In genomic region chr7:70520604-70521003, GRCh38 we compare ENCODE assay signal across 20 cellular contexts.
DNase-seq lines count a peak whose midpoint lies in the region; TF ChIP-seq lines count a peak whose summit lies in the region.
"Had no signal": no experiment of that assay in that cellular context is flagged by ENCODE, and none has a peak within 500 bp of the region (broad histone marks: within the 10 kb centered on the region; RNA-seq: fewer than 3 reads in every experiment).

No MANE protein-coding gene starts in this region.

- H3K9me2 ChIP-seq in hepatocyte (replicated peaks; ENCODE audit: insufficient read depth), result no peaks in the 10 kb centered on the region

- H3K4me1 Mint-ChIP-seq in type B pancreatic cell (ENCODE audit: unreplicated experiment), result peaks cover 12% of the 10 kb centered on the region
- H3K4me1 Mint-ChIP-seq: CD8-positive, alpha-beta memory T cell; natural killer cell had no signal

- H3K27ac ChIP-seq in hepatocyte (peak overlapping the region; percentile 24), coronary artery (no peak overlapping the region)
- H3K27ac ChIP-seq: KMS-11, transverse colon had no signal

- no peaks in the 10 kb centered on the region for H3K79me2 ChIP-seq in hepatocyte

- no peaks in the 10 kb centered on the region for H3K36me3 ChIP-seq in hepatocyte (replicated peaks; ENCODE audit: insufficient read depth, low read depth)
- H3K36me3 ChIP-seq: transverse colon had no signal

- 64% methylated on average over 4 of the region's 4 CpGs for whole genome bisulfite sequencing in hepatocyte (ENCODE audit: low lambda C conversion rate, missing lambda C conversion rate)

- no peak overlapping the region for H3K27ac Mint-ChIP-seq in type B pancreatic cell
- H3K27ac Mint-ChIP-seq: activated CD4-positive, alpha-beta memory T cell treated with anti-CD3 and anti-CD28 coated beads for 36 hours; natural killer cell had no signal

- no peaks in the 10 kb centered on the region for H4K20me1 ChIP-seq in hepatocyte (ENCODE audit: insufficient read depth, poor library complexity, severe bottlenecking)

- no peaks in the 10 kb centered on the region for H3K9me3 ChIP-seq in hepatocyte (ENCODE audit: low read depth)
- H3K9me3 ChIP-seq: transverse colon had no signal

- H2AFZ ChIP-seq in hepatocyte, result no peak overlapping the region

- TF ChIP-seq CTCF in hepatocyte (IDR thresholded peaks at IDR 0.05; ENCODE audit: poor library complexity) (no peak), coronary artery (IDR thresholded peaks at IDR 0.05) (no peak), type B pancreatic cell (conservative IDR thresholded peaks at IDR 0.05) (no peak)

- H3K9me3 Mint-ChIP-seq in type B pancreatic cell, result no peaks in the 10 kb centered on the region
- H3K9me3 Mint-ChIP-seq: activated CD4-positive, alpha-beta memory T cell treated with anti-CD3 and anti-CD28 coated beads for 36 hours; CD8-positive, alpha-beta memory T cell; natural killer cell had no signal

- H3K4me1 ChIP-seq in hepatocyte (ENCODE audit: insufficient read depth), result peaks cover 5% of the 10 kb centered on the region

- no peak overlapping the region for H3K4me3 Mint-ChIP-seq in type B pancreatic cell
- H3K4me3 Mint-ChIP-seq: activated CD4-positive, alpha-beta memory T cell treated with anti-CD3 and anti-CD28 coated beads for 36 hours; CD8-positive, alpha-beta memory T cell; natural killer cell had no signal

- DNase-seq in AG20443 (ENCODE audit: low spot score), result peak; percentile 40
- DNase-seq in amniotic stem cell (lab: John Stamatoyannopoulos, UW), result peak; percentile 2
- DNase-seq in hepatocyte (ENCODE audit: low spot score), result no peak
- DNase-seq in renal cortical epithelial cell (ENCODE audit: low read depth), result peak; percentile 79
- DNase-seq in SKM-1 treated with dmso at 0.1 percent for 144 hours (lab: John Stamatoyannopoulos, UW; ENCODE audit: unreplicated experiment), result no peak
- no peak for DNase-seq in coronary artery (ENCODE audit: low spot score)
- DNase-seq in type B pancreatic cell (ENCODE audit: extremely low spot score, unreplicated experiment), result no peak
- no peak for DNase-seq in H4 (ENCODE audit: low spot score)
- DNase-seq: activated CD4-positive, alpha-beta memory T cell treated with anti-CD3 and anti-CD28 coated beads for 36 hours; activated effector memory CD4-positive, alpha-beta T cell treated with anti-CD3 and anti-CD28 coated beads, Interleukin-2, amount 50 U/mL, for 16 hours; CD8-positive, alpha-beta memory T cell; natural killer cell; NCI-H1048; NCI-H187; NCI-H2227 treated with DMSO at 0.1 percent for 48 hours; NCI-H748 treated with DMSO at 0.1 percent for 48 hours; right cardiac atrium; transverse colon had no signal

- no peaks in the 10 kb centered on the region for H3K27me3 ChIP-seq in hepatocyte
- H3K27me3 ChIP-seq: transverse colon had no signal

- no peak overlapping the region for H3K4me3 ChIP-seq in hepatocyte
- no peak overlapping the region for H3K4me3 ChIP-seq in coronary artery
- H3K4me3 ChIP-seq: GM12878, transverse colon had no signal

- H3K36me3 Mint-ChIP-seq in type B pancreatic cell, result peaks cover 9% of the 10 kb centered on the region
- H3K36me3 Mint-ChIP-seq: activated CD4-positive, alpha-beta memory T cell treated with anti-CD3 and anti-CD28 coated beads for 36 hours; CD8-positive, alpha-beta memory T cell; natural killer cell had no signal

- H3K27me3 Mint-ChIP-seq in type B pancreatic cell, result peaks cover 15% of the 10 kb centered on the region
- H3K27me3 Mint-ChIP-seq: activated CD4-positive, alpha-beta memory T cell treated with anti-CD3 and anti-CD28 coated beads for 36 hours had no signal

- peak overlapping the region; percentile 1 for H3K4me2 ChIP-seq in hepatocyte
- H3K4me2 ChIP-seq: KMS-11 had no signal

Comparison
In these comparisons a context has a peak if more than half of its experiments do, and no peak if none do; other contexts are left out.
1. DNase-seq: peak in AG20443 (single experiment), amniotic stem cell (single experiment) and renal cortical epithelial cell (single experiment); none in hepatocyte (single experiment), SKM-1 treated with dmso at 0.1 percent for 144 hours (single experiment), coronary artery (single experiment), type B pancreatic cell (single experiment) and H4 (single experiment).